ENCODE assay signal across 1 cellular context in the genomic region with DNA sequence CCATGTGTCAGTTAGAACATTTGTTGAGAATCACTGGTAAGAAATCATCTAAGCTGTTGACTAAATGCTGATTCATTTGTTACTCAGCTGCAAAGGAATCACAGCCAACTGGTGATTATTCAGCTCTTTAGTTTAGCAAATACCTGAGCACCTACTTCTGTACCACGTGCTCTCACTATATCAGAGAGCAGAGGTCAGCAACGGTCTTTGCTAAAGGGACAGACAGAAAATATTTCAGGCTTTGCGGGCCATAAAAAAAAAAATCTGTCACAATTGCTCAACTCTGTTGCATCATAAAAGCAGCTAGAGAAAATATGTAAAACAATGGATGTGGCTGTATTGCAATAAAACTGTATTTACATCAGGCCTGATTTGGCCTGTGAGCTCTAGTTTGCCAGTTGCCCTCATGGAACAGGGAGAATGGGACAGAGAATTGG.
A peak's percentile ranks its signal among the peaks of the same experiment; 100 is the strongest.
TF ChIP-seq lines count a peak whose summit lies in the region.

No MANE protein-coding gene starts in this region.

TF ChIP-seq in A549, 52 proteins besides CTCF, POLR2A, EP300 and RAD21 (continued from another document):
- TF ChIP-seq, protein P1, sequence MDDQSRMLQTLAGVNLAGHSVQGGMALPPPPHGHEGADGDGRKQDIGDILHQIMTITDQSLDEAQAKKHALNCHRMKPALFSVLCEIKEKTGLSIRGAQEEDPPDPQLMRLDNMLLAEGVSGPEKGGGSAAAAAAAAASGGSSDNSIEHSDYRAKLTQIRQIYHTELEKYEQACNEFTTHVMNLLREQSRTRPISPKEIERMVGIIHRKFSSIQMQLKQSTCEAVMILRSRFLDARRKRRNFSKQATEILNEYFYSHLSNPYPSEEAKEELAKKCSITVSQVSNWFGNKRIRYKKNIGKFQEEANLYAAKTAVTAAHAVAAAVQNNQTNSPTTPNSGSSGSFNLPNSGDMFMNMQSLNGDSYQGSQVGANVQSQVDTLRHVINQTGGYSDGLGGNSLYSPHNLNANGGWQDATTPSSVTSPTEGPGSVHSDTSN (IDR thresholded peaks at IDR 0.05) = 0 out of 2 replicates have a peak, but pooled peaks have one; percentile 50
- no peak for TF ChIP-seq ZSCAN20 (CRISPR knock-in tag; IDR thresholded peaks at IDR 0.05)
- TF ChIP-seq SMC3 (IDR thresholded peaks at IDR 0.05) = no peak
- peak; percentile 72 for TF ChIP-seq MAFK (IDR thresholded peaks at IDR 0.05; ENCODE audit: partially characterized antibody)
- TF ChIP-seq HOXA7 (CRISPR knock-in tag; IDR thresholded peaks at IDR 0.05) = no peak
- no peak for TF ChIP-seq FOSB (CRISPR knock-in tag; IDR thresholded peaks at IDR 0.05)
- TF ChIP-seq POLR2AphosphoS2 (conservative IDR thresholded peaks at IDR 0.05; ENCODE audit: low read length) = no peak
- no peak for TF ChIP-seq HMGXB4 (CRISPR knock-in tag; IDR thresholded peaks at IDR 0.05; ENCODE audit: borderline replicate concordance)
- no peak for TF ChIP-seq TFCP2L1 (CRISPR knock-in tag; IDR thresholded peaks at IDR 0.05)
- TF ChIP-seq ELK1 (IDR thresholded peaks at IDR 0.05; ENCODE audit: low read depth, low read length) = no peak
- TF ChIP-seq FOSL2 (IDR thresholded peaks at IDR 0.05) = peak; percentile 64
- peak; percentile 77 for TF ChIP-seq FOSL2 (CRISPR knock-in tag; IDR thresholded peaks at IDR 0.05)
- no peak for TF ChIP-seq MYC (IDR thresholded peaks at IDR 0.05; ENCODE audit: borderline replicate concordance, low read length)
